Comparison of ENCODE assay signal across 10 cellular contexts in the genomic region with DNA sequence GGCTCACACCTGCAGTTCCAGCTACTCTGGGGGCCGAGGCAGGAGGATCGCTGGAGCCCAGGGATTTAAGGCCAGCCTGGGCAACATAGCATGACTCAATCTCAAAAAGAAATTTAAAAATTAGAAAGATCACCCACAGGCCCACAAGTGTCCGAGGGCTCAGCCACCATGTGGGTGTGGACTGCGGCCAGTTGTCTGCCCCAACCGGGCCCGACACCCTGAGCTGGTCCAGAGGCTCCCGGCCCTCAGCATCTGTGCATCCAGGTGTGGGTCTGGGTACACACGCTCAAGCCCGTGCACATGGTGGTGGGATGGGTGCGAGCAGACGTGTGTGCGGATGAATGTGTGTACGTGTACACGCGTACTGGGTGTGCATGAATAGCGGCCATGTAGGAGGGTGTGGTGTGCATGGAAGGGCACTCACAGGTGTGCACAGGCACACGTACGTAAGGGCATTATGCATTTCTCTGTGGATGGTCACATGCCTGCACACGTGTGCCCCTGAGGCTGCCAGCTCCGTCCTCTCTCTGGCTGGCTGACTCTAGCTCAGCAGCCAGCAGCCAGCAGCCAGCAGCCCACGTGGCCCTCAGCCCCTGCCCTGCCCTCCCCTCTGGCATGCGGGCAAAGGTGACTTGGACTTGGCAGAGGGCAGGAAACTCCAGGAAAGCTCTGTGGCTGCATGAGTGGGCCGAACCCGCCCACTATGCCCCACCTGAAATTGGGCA. TPM values are rescaled to one million over a fixed set of nuclear protein-coding genes. Genes with fewer than 3 reads are reported as not detected.
DNase-seq lines count a peak whose midpoint lies in the region; ATAC-seq, FAIRE-seq and TF ChIP-seq lines count a peak whose summit lies in the region.
"Had no signal": no experiment of that assay in that cellular context is flagged by ENCODE, and none has a peak within 500 bp of the region (broad histone marks: within the 10 kb centered on the region; RNA-seq: fewer than 3 reads in every experiment).

No MANE protein-coding gene starts in this region.

- no peak overlapping the region for H3K27ac Mint-ChIP-seq in activated CD4-positive, alpha-beta T cell treated with anti-CD3 and anti-CD28 coated beads, Interleukin-2, amount 10 ng/mL, durations not matched to agents 24 days and 14 days

- BruUV-seq in PC-9 (replicated peaks; lab: Mats Ljungman, UMichigan): no TSS peak

- H3K9me3 ChIP-seq in PC-9 (ENCODE audit: insufficient read depth, low read depth) (no peaks in the 10 kb centered on the region), mucosa of descending colon (no peaks in the 10 kb centered on the region)

- no peak overlapping the region for H3K4me3 Mint-ChIP-seq in activated CD4-positive, alpha-beta T cell treated with anti-CD3 and anti-CD28 coated beads, Interleukin-2, amount 10 ng/mL, durations not matched to agents 24 days and 14 days

- CTCF ChIA-PET in PC-9 (lab: Charles Lee): no interaction called here

- no peak overlapping the region for H2AFZ ChIP-seq in PC-9

- ATAC-seq in mucosa of descending colon (peak; percentile 68), HG03097 (IDR thresholded peaks at IDR 0.05; ENCODE audit: low FRiP score, unreplicated experiment) (no peak)

- intact Hi-C loops in PC-9 (cut with micrococcal nuclease; ENCODE audit: unreplicated experiment): loop anchor here (2.0 to 5.0 kb wide), 3 partner anchors 148 to 278 kb away; no protein-coding TSS in a partner anchor
- intact Hi-C loops in mucosa of descending colon (cut with DNase I, micrococcal nuclease): loop anchor here (5.0 kb wide), 2 partner anchors 78 to 148 kb away; no protein-coding TSS in a partner anchor
- intact Hi-C loops in activated CD4-positive, alpha-beta T cell treated with anti-CD3 and anti-CD28 coated beads, Interleukin-2, amount 10 ng/mL, durations not matched to agents 24 days and 14 days (cut with micrococcal nuclease): no loop called here

- H3K27me3 ChIP-seq in PC-9 (ENCODE audit: insufficient read depth, low read depth): no peaks in the 10 kb centered on the region

- H3K79me2 ChIP-seq in PC-9 (ENCODE audit: low read depth): no peaks in the 10 kb centered on the region

- H3K4me2 ChIP-seq in PC-9: peak overlapping the region; percentile 25; the same call in 1 of the 2 replicates

- DNase-seq in AG08396 (ENCODE audit: low spot score): peak; percentile 59
- peak; percentile 73 to 79 for DNase-seq in PC-9
- DNase-seq in fibroblast of peridontal ligament (ENCODE audit: extremely low read depth): peak; percentile 18
- DNase-seq in mucosa of descending colon: peak in 2 of 3 donors; percentile 63 to 65
- no peak for DNase-seq in NCI-H2171 (lab: John Stamatoyannopoulos, UW)
- no peak for DNase-seq in activated CD4-positive, alpha-beta T cell treated with anti-CD3 and anti-CD28 coated beads, Interleukin-2, amount 10 ng/mL, durations not matched to agents 24 days and 14 days
- DNase-seq in GM19239 (ENCODE audit: insufficient read length, low spot score): no peak
- DNase-seq: AML-193, NCI-H510A had no signal

- POLR2A ChIA-PET in PC-9 (lab: Charles Lee; ENCODE audit: unreplicated experiment): interaction anchor here (0.6 kb wide), 1 partner anchor 44 kb away, joined by 4 read pairs; a partner anchor contains a TSS

- H3K36me3 Mint-ChIP-seq in activated CD4-positive, alpha-beta T cell treated with anti-CD3 and anti-CD28 coated beads, Interleukin-2, amount 10 ng/mL, durations not matched to agents 24 days and 14 days (ENCODE audit: low read depth): no peaks in the 10 kb centered on the region

- H3K36me3 ChIP-seq in PC-9 (ENCODE audit: low read depth) (no peaks in the 10 kb centered on the region), mucosa of descending colon (ENCODE audit: low read depth) (no peaks in the 10 kb centered on the region)

- no peak overlapping the region for H3K27ac ChIP-seq in PC-9

- FAIRE-seq in GM19239 (lab: Jason Lieb, UNC): no peak

- no peaks in the 10 kb centered on the region for H3K9me2 ChIP-seq in PC-9 (ENCODE audit: insufficient read depth)

- peaks cover 8% of the 10 kb centered on the region for H3K27me3 Mint-ChIP-seq in activated CD4-positive, alpha-beta T cell treated with anti-CD3 and anti-CD28 coated beads, Interleukin-2, amount 10 ng/mL, durations not matched to agents 24 days and 14 days

- H3K4me3 ChIP-seq in PC-9 (no peak overlapping the region), mucosa of descending colon (no peak overlapping the region)

- H3K9me3 Mint-ChIP-seq in activated CD4-positive, alpha-beta T cell treated with anti-CD3 and anti-CD28 coated beads, Interleukin-2, amount 10 ng/mL, durations not matched to agents 24 days and 14 days: no peaks in the 10 kb centered on the region

- H3K4me1 Mint-ChIP-seq in activated CD4-positive, alpha-beta T cell treated with anti-CD3 and anti-CD28 coated beads, Interleukin-2, amount 10 ng/mL, durations not matched to agents 24 days and 14 days: peaks cover 6% of the 10 kb centered on the region

- TF ChIP-seq CTCF in PC-9 (conservative IDR thresholded peaks at IDR 0.05) (no peak), mucosa of descending colon (IDR thresholded peaks at IDR 0.05) (no peak)

- no peaks in the 10 kb centered on the region; the same call in 1 of the 2 replicates for H4K20me1 ChIP-seq in PC-9 (ENCODE audit: insufficient read depth)

- H3F3A ChIP-seq in PC-9 (ENCODE audit: insufficient read depth, low read depth): 0 out of 2 replicates have a peak, but pooled peaks cover 6% of the 10 kb centered on the region

- H3K4me1 ChIP-seq in PC-9 (replicated peaks; ENCODE audit: insufficient read depth) (peaks cover 17% of the 10 kb centered on the region), mucosa of descending colon (ENCODE audit: low read depth) (peaks cover 18% of the 10 kb centered on the region)

RNA-seq across cellular contexts. Expression of a gene that starts 23.3 kb away (rescaled TPM):
- total RNA-seq in PC-9 (2021): 37.0 and 47.9 TPM in 2 replicates
- total RNA-seq in mucosa of descending colon: 10 to 100 TPM; 26.9 to 46.7 (median 37.9) TPM
- 8.3 and 9.1 TPM in 2 replicates for total RNA-seq in activated CD4-positive, alpha-beta T cell treated with anti-CD3 and anti-CD28 coated beads, Interleukin-2, amount 10 ng/mL, durations not matched to agents 24 days and 14 days

RNA-seq across cellular contexts. Expression of a gene that starts 35.8 kb away (rescaled TPM):
- total RNA-seq in PC-9 (2021): 17.8 and 20.5 TPM in 2 replicates
- total RNA-seq in mucosa of descending colon: 1 to 10 TPM; 5.6 to 8.2 (median 5.7) TPM
- total RNA-seq in activated CD4-positive, alpha-beta T cell treated with anti-CD3 and anti-CD28 coated beads, Interleukin-2, amount 10 ng/mL, durations not matched to agents 24 days and 14 days: 9.7 and 11.2 TPM in 2 replicates

RNA-seq across cellular contexts. Expression of a gene that starts 44.0 kb away (rescaled TPM):
- total RNA-seq in PC-9 (2021) (9.0 and 12.2 TPM in 2 replicates), mucosa of descending colon (10 to 100 TPM; 45.7 to 55.8 (median 46.7) TPM)
- total RNA-seq in activated CD4-positive, alpha-beta T cell treated with anti-CD3 and anti-CD28 coated beads, Interleukin-2, amount 10 ng/mL, durations not matched to agents 24 days and 14 days: 39.8 and 40.1 TPM in 2 replicates

Comparison
In these comparisons a context has a peak if more than half of its experiments do, and no peak if none do; other contexts are left out.
1. DNase-seq: peak in AG08396 (single experiment), PC-9 (2 of 2), fibroblast of peridontal ligament (single experiment) and mucosa of descending colon (2 of 3); none in NCI-H2171 (single experiment), activated CD4-positive, alpha-beta T cell treated with anti-CD3 and anti-CD28 coated beads, Interleukin-2, amount 10 ng/mL, durations not matched to agents 24 days and 14 days (single experiment) and GM19239 (single experiment).